5 cellular contexts compared by ENCODE assay signal in the genomic region with DNA sequence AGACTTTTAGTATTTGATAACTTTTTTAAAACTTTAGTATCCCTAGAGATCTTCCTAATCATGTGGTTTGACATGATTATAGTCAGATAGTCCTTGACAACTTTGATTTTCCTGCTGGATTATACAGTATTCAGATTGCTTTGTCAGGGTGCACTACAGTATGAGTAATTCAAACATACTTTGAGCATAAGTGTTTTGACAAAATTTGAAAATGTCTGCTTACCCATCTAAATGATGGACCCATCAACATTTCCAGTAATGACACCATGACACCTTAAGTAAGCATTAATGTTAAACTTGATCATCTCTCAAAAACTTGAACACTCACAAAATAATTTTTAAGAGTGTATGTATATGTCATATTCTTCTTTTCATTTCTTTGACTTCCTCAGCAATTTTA.
"Had no signal": no experiment of that assay in that cellular context is flagged by ENCODE, and none has a peak within 500 bp of the region (broad histone marks: within the 10 kb centered on the region; RNA-seq: fewer than 3 reads in every experiment).

No MANE protein-coding gene starts in this region.

- H3K4me3 Mint-ChIP-seq: IgD-negative memory B cell had no signal

- ATAC-seq: HepG2, K562 had no signal

- H3K27ac ChIP-seq: HL-60 had no signal

- DNase-seq: IMR-90 had no signal

- H3K4me3 ChIP-seq: K562 had no signal

- H3K27me3 Mint-ChIP-seq: IgD-negative memory B cell had no signal

- H3K27ac Mint-ChIP-seq: IgD-negative memory B cell had no signal

- H3K4me1 Mint-ChIP-seq: IgD-negative memory B cell had no signal

- H3K36me3 Mint-ChIP-seq: IgD-negative memory B cell had no signal
